In the genomic region with DNA sequence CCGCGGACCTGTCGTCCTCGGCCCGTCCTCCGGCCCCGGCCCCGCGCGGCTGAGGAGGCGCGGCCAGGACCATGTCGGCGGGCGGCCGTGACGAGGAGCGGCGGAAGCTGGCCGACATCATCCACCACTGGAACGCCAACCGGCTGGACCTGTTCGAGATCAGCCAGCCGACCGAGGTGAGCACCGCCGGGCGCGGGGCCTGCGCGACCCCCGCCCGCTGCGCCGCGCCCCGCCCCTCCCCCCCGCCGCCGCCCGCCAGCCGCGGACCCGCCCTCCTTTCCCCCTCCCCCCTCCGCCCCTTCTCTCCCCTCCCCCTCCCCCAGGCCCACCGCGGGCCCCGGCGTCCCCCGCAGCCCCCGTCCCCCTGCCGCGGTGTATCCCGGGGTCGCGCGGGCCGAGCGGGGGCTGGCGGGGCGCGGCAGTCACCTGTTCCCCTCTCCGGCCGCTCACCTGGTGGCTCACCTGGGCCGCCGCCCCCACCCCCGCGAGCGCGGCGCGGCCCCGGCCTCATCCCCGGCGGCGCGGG, we compare ENCODE assay signal across 1 cellular context.
TF ChIP-seq lines count a peak whose summit lies in the region.

No MANE protein-coding gene starts in this region.

TF ChIP-seq in SK-N-SH treated with all-trans-retinoic acid at 6 μM for 48 hours, 23 proteins besides CTCF, POLR2A, EP300 and RAD21 (continued from another document):
- TF ChIP-seq ZC3H10 (CRISPR knock-in tag; IDR thresholded peaks at IDR 0.05) (no peak), OSR1 (CRISPR knock-in tag; IDR thresholded peaks at IDR 0.05) (no peak), ARNTL (CRISPR knock-in tag; IDR thresholded peaks at IDR 0.05; ENCODE audit: borderline replicate concordance, low read depth) (no peak), ISL1 (CRISPR knock-in tag; IDR thresholded peaks at IDR 0.05) (no peak), CSDC2 (CRISPR knock-in tag; IDR thresholded peaks at IDR 0.05) (no peak), ZNF8 (CRISPR knock-in tag; IDR thresholded peaks at IDR 0.05) (no peak)
